ENCODE assay signal across 15 cellular contexts in genomic region chrX:135819912-135820311, GRCh38. TPM values are rescaled to one million over a fixed set of nuclear protein-coding genes. Genes with fewer than 3 reads are reported as not detected.
"Had no signal": no experiment of that assay in that cellular context is flagged by ENCODE, and none has a peak within 500 bp of the region (broad histone marks: within the 10 kb centered on the region; RNA-seq: fewer than 3 reads in every experiment).

CT45A2 (minus strand) TSS chrX:135820012; CDS start chrX:135816265, 3,747 bp downstream.

RNA-seq across cellular contexts. Expression of gene CT45A2, which starts in this region (rescaled TPM):
- total RNA-seq: stomach, subcutaneous adipose tissue, suprapubic skin, temporal lobe, thoracic aorta, thyroid gland, tibial nerve, transverse colon, upper lobe of left lung, upper lobe of right lung, ureter, urinary bladder, uterus, vagina had no signal
- polyA plus RNA-seq: stomach, thymus, urinary bladder had no signal
